8 cellular contexts compared by ENCODE assay signal in the genomic region with DNA sequence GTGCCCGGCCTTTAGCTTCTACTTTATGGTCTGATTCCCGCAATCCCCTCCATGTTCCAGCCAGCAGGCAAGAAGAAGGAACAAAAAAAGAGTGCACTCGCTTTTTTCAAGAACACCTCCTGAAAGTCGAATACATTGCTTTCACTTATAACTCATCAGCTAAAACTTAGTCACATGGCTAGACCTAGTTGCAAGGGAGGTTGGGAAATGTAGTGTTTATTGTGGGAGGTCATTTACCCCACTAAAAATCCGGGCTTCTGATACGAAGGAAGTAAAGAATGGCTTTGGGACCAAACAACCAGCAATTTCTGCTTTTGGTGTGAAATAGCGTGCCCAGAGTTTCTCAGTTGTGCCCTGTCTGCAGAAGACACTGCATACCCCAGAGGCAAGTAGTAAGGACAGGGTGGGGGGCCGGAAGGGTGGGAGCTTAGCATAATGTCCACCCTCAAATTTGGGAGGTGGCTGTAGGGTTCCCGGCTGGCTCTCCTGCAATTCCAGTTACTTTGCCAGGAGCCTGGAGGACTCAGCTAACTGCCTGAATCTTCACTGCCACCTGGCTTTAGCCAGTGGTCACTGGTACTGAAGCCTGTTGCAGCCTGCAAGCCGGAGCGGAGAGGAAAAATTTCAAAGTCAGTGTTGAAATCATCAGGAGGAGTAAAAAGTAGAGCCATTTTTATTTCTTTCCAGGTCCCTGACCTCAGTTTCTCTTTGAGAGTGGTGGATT. TPM values are rescaled to one million over a fixed set of nuclear protein-coding genes. Genes with fewer than 3 reads are reported as not detected.
DNase-seq lines count a peak whose midpoint lies in the region; ATAC-seq and TF ChIP-seq lines count a peak whose summit lies in the region.

No MANE protein-coding gene starts in this region.

- peaks cover 10 to 37% (median 28%) of the 10 kb centered on the region in 4 donors for H3K4me1 ChIP-seq in stomach

- DNase-seq in M059J (ENCODE audit: low read depth) (peak; percentile 59), brain microvascular endothelial cell (no peak), iPS DF 19.7 (ENCODE audit: low read depth, low spot score) (peak; percentile 40), stomach (peak; percentile 62), DMS153 treated with DMSO at 0.1 percent for 48 hours (lab: John Stamatoyannopoulos, UW; ENCODE audit: unreplicated experiment) (no peak)
- no peak for DNase-seq in activated CD4-positive, alpha-beta T cell treated with anti-CD3 and anti-CD28 coated beads for 48 hours
- no peak for DNase-seq in T-helper 2 cell treated with Interferon-gamma antibody and Interleukin-4, amounts not matched to agents 5 μg/mL and 100 μg/mL, for 36 hours (ENCODE audit: low spot score)

- ATAC-seq in HG03439 (IDR thresholded peaks at IDR 0.05; ENCODE audit: unreplicated experiment), result no peak

- in situ Hi-C loops in brain microvascular endothelial cell (cut with HindIII; ENCODE audit: low pct_ligation_motif_present, low sequenced_read_pairs), result no loop called here

- H3K36me3 Mint-ChIP-seq in T-helper 2 cell treated with Interferon-gamma antibody and Interleukin-4, amounts not matched to agents 5 μg/mL and 100 μg/mL, for 36 hours (ENCODE audit: low read depth), result no peaks in the 10 kb centered on the region

- H3K4me3 Mint-ChIP-seq in T-helper 2 cell treated with Interferon-gamma antibody and Interleukin-4, amounts not matched to agents 5 μg/mL and 100 μg/mL, for 36 hours, result no peak overlapping the region

- H3K27ac Mint-ChIP-seq in T-helper 2 cell treated with Interferon-gamma antibody and Interleukin-4, amounts not matched to agents 5 μg/mL and 100 μg/mL, for 36 hours, result no peak overlapping the region

- H3K4me1 Mint-ChIP-seq in T-helper 2 cell treated with Interferon-gamma antibody and Interleukin-4, amounts not matched to agents 5 μg/mL and 100 μg/mL, for 36 hours (ENCODE audit: low read depth), result peaks cover 19% of the 10 kb centered on the region

- TF ChIP-seq EP300 in stomach (IDR thresholded peaks at IDR 0.05), result no peak

- H3K27me3 ChIP-seq in brain microvascular endothelial cell (replicated peaks) (no peaks in the 10 kb centered on the region), stomach (no peaks in the 10 kb centered on the region)

- no peaks in the 10 kb centered on the region for H3K9me3 ChIP-seq in stomach

- H3K9me3 Mint-ChIP-seq in T-helper 2 cell treated with Interferon-gamma antibody and Interleukin-4, amounts not matched to agents 5 μg/mL and 100 μg/mL, for 36 hours, result no peaks in the 10 kb centered on the region

- no peak overlapping the region for H3K4me3 ChIP-seq in brain microvascular endothelial cell (ENCODE audit: low read depth, low read length)
- H3K4me3 ChIP-seq in stomach, result no peak overlapping the region

- TF ChIP-seq CTCF in brain microvascular endothelial cell (IDR thresholded peaks at IDR 0.05; ENCODE audit: low read depth, low read length, missing control alignments) (peak; percentile 72), stomach (IDR thresholded peaks at IDR 0.05) (peak in 5 of 7 experiments; percentile 61 to 84 (median 66))

- H3K36me3 ChIP-seq in brain microvascular endothelial cell (replicated peaks) (no peaks in the 10 kb centered on the region), stomach (no peaks in the 10 kb centered on the region)

- intact Hi-C loops in stomach (cut with DNase I; ENCODE audit: low total_unique reads), result loop anchor here (10.0 kb wide), 1 partner anchor 64 kb away; no protein-coding TSS in a partner anchor

- no peak overlapping the region for H3K27ac ChIP-seq in brain microvascular endothelial cell
- H3K27ac ChIP-seq in stomach, result peak overlapping the region in 3 of 5 donors; percentile 3 to 47 (median 38)

- WGBS in stomach, 5 donors, result 43 to 71% (median 58%) methylated on average over 11 of the region's 11 CpGs

- TF ChIP-seq POLR2A in stomach (IDR thresholded peaks at IDR 0.05), result no peak

- peaks cover 41% of the 10 kb centered on the region for H3K27me3 Mint-ChIP-seq in T-helper 2 cell treated with Interferon-gamma antibody and Interleukin-4, amounts not matched to agents 5 μg/mL and 100 μg/mL, for 36 hours (ENCODE audit: low read depth)

RNA-seq across cellular contexts. Expression of gene F3, which starts 57.7 kb away (rescaled TPM):
- 76.5 and 131 TPM in 2 replicates for total RNA-seq in M059J (2014; rRNA removed; shearing (Covaris generic))
- 100 to 1,000 TPM in 3 of 5 donors, 10 to 100 TPM in 2; 36.6 to 206 (median 108) TPM for total RNA-seq in stomach
- polyA plus RNA-seq in stomach, result 10 to 100 TPM; 40.7 to 67.2 (median 43.8) TPM

Comparison
In these comparisons a context has a peak if more than half of its experiments do, and no peak if none do; other contexts are left out.
1. DNase-seq: peak in M059J (single experiment), iPS DF 19.7 (single experiment) and stomach (single experiment); none in brain microvascular endothelial cell (single experiment), activated CD4-positive, alpha-beta T cell treated with anti-CD3 and anti-CD28 coated beads for 48 hours (single experiment), T-helper 2 cell treated with Interferon-gamma antibody and Interleukin-4, amounts not matched to agents 5 μg/mL and 100 μg/mL, for 36 hours (single experiment) and DMS153 treated with DMSO at 0.1 percent for 48 hours (single experiment).